ENCODE assay signal across 1 cellular context in genomic region chr6:75186581-75186980, GRCh38. TPM values are rescaled to one million over a fixed set of nuclear protein-coding genes. Genes with fewer than 3 reads are reported as not detected.
"Had no signal": no experiment of that assay in that cellular context is flagged by ENCODE, and none has a peak within 500 bp of the region (broad histone marks: within the 10 kb centered on the region; RNA-seq: fewer than 3 reads in every experiment).

No MANE protein-coding gene starts in this region.

RNA-seq across cellular contexts. Expression of gene COL12A1, which starts 19.3 kb away (rescaled TPM):
- total RNA-seq: natural killer cell treated with Interleukin-12 subunit alpha and Interleukin-12 subunit beta and Interleukin-15 and Interleukin-18, amount 100 ng/mL, for 72 hours had no signal
